Comparison of ENCODE assay signal across 11 cellular contexts in genomic region chr4:1873776-1874175, GRCh38. TPM values are rescaled to one million over a fixed set of nuclear protein-coding genes. Genes with fewer than 3 reads are reported as not detected.
A peak's percentile ranks its signal among the peaks of the same experiment; 100 is the strongest.
DNase-seq lines count a peak whose midpoint lies in the region; ATAC-seq, FAIRE-seq and TF ChIP-seq lines count a peak whose summit lies in the region.
"Had no signal": no experiment of that assay in that cellular context is flagged by ENCODE, and none has a peak within 500 bp of the region (broad histone marks: within the 10 kb centered on the region; RNA-seq: fewer than 3 reads in every experiment).

No MANE protein-coding gene starts in this region.

- H3K9me3 ChIP-seq in WERI-Rb-1 (ENCODE audit: severe bottlenecking): no peaks in the 10 kb centered on the region
- H3K9me3 ChIP-seq in kidney (ENCODE audit: control insufficient read depth in 1 of 2, low read length in 2 of 2): no peaks in the 10 kb centered on the region

- ATAC-seq in HG03095 (IDR thresholded peaks at IDR 0.05; ENCODE audit: unreplicated experiment) (no peak), GM18498 (IDR thresholded peaks at IDR 0.05; ENCODE audit: unreplicated experiment) (no peak), GM18511 (IDR thresholded peaks at IDR 0.05; ENCODE audit: unreplicated experiment) (no peak)

- intact Hi-C loops in kidney (cut with DNase I): no loop called here

- H3K27me3 ChIP-seq in WERI-Rb-1 (ENCODE audit: insufficient read depth, low read depth, severe bottlenecking): no peaks in the 10 kb centered on the region

- DNase-seq in ACHN: peak; percentile 42
- no peak for DNase-seq in GM12865 (ENCODE audit: low read depth)
- no peak for DNase-seq in WERI-Rb-1
- peak; percentile 11 for DNase-seq in kidney
- no peak for DNase-seq in ureter (ENCODE audit: low spot score)
- DNase-seq: cerebellar nuclear complex, GOT3, SHP77 treated with DMSO at 0.1 percent for 48 hours had no signal

- peaks cover 19% of the 10 kb centered on the region for H3K36me3 ChIP-seq in WERI-Rb-1
- no peaks in the 10 kb centered on the region for H3K36me3 ChIP-seq in kidney (ENCODE audit: control insufficient read depth in 1 of 2, insufficient read depth in 2 of 2, low read length in 2 of 2)

- in situ Hi-C loops in ACHN (cut with HindIII; ENCODE audit: low pct_ligation_motif_present, low pct_unique_long_range_greater_than_20kb, low sequenced_read_pairs): no loop called here

- TF ChIP-seq CTCF in GM12865 (IDR thresholded peaks at IDR 0.05; ENCODE audit: insufficient read depth, low read depth, low read length, missing control alignments): no peak
- no peak for TF ChIP-seq CTCF in WERI-Rb-1 (IDR thresholded peaks at IDR 0.05; ENCODE audit: low read depth, low read length)
- TF ChIP-seq CTCF in kidney (IDR thresholded peaks at IDR 0.05; ENCODE audit: borderline replicate concordance, extremely low read depth, insufficient read depth): no peak

- FAIRE-seq in kidney (lab: Jason Lieb, UNC): no peak

- H3K4me3 ChIP-seq in GM12865 (ENCODE audit: low read depth, low read length): peak overlapping the region; percentile 95; the same call in 1 of the 2 replicates
- H3K4me3 ChIP-seq in WERI-Rb-1 (ENCODE audit: low read depth, low read length): no peak overlapping the region
- H3K4me3 ChIP-seq in kidney (ENCODE audit: low read length in 2 of 2): no peak overlapping the region

- H3K9ac ChIP-seq in kidney (ENCODE audit: low read length in 2 of 2): no peak overlapping the region

- H3K27ac ChIP-seq in WERI-Rb-1: peak overlapping the region; percentile 14
- no peak overlapping the region for H3K27ac ChIP-seq in kidney (ENCODE audit: low read depth in 2 of 2, low read length in 2 of 2)

- H3K4me1 ChIP-seq in kidney (ENCODE audit: control insufficient read depth in 1 of 2, insufficient read depth in 1 of 2, low read depth in 1 of 2, low read length in 2 of 2): peaks cover 0 to 18% of the 10 kb centered on the region in 2 donors

RNA-seq across cellular contexts. Expression of gene NSD2, which starts 2.6 kb away (rescaled TPM):
- total RNA-seq in kidney: 51.2 TPM
- polyA plus RNA-seq in kidney (ENCODE audit: insufficient read depth, low read depth, low replicate concordance): 5.5 TPM
- total RNA-seq in ureter: 41.5 TPM

RNA-seq across cellular contexts. Expression of gene LETM1, which starts 17.8 kb away (rescaled TPM):
- 46.4 TPM for total RNA-seq in kidney
- 20.0 TPM for polyA plus RNA-seq in kidney (ENCODE audit: insufficient read depth, low read depth, low replicate concordance)
- 56.1 TPM for total RNA-seq in ureter

Comparison
In these comparisons a context has a peak if more than half of its experiments do, and no peak if none do; other contexts are left out.
1. DNase-seq: peak in ACHN (single experiment) and kidney (single experiment); none in GM12865 (single experiment), WERI-Rb-1 (single experiment) and ureter (single experiment).